ENCODE assay signal across 23 cellular contexts in the genomic region with DNA sequence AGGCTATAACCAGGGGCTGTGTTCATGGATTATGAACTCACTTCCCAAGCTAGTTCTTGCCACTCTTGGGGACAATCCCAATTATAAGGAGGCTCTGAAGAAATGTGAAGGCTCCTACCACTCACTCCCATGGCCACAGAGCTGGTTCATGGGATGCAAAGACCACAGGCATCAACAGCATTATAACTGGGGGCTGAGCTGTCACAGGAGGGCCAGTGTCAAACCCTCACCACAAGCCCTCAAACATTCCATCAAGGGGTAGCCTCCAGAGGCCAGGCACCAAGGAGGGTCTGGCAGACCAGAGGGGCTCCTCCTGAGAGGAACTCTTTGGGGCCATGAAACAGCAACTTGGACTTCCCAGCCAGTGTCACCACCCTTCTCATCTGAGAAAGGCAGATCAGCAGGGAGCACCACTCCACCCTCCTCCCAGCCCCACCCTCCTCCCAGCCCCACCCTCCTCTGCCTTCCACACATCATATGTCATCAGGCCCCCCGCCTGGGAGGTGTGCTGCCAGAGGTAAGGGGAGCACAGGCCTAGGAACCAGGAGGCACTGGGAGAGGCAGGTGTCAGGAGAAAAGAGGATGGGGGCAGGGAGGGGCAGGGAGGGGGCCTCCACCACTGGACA. TPM values are rescaled to one million over a fixed set of nuclear protein-coding genes. Genes with fewer than 3 reads are reported as not detected.
DNase-seq lines count a peak whose midpoint lies in the region; ATAC-seq and TF ChIP-seq lines count a peak whose summit lies in the region.
"Had no signal": no experiment of that assay in that cellular context is flagged by ENCODE, and none has a peak within 500 bp of the region (broad histone marks: within the 10 kb centered on the region; RNA-seq: fewer than 3 reads in every experiment).

No MANE protein-coding gene starts in this region.

- no peak overlapping the region for H3K4me3 ChIP-seq in body of pancreas
- H3K4me3 ChIP-seq in right lobe of liver, result no peak overlapping the region
- H3K4me3 ChIP-seq: heart left ventricle, left ventricle myocardium inferior, neural progenitor cell, smooth muscle cell, tibial artery had no signal

- peaks cover 12% of the 10 kb centered on the region for H3K4me1 Mint-ChIP-seq in activated CD4-positive, alpha-beta T cell treated with anti-CD3 and anti-CD28 coated beads, Interleukin-2, amount 10 ng/mL, durations not matched to agents 24 days and 14 days
- peaks cover 12% of the 10 kb centered on the region for H3K4me1 Mint-ChIP-seq in activated CD4-positive, alpha-beta T cell treated with anti-CD3 and anti-CD28 coated beads, Interleukin-2, amount 10 ng/mL, durations not matched to agents 7 days and 5 days
- H3K4me1 Mint-ChIP-seq in stimulated activated naive CD8-positive, alpha-beta T cell treated with anti-CD3 and anti-CD28 coated beads, Interleukin-15, amount 100 ng/mL, for 72 hours, result no peaks in the 10 kb centered on the region
- H3K4me1 Mint-ChIP-seq: B cell had no signal

- peaks cover 79% of the 10 kb centered on the region for H3K4me1 ChIP-seq in body of pancreas
- H3K4me1 ChIP-seq in right lobe of liver, result peaks cover 0 to 64% (median 18%) of the 10 kb centered on the region in 4 donors
- H3K4me1 ChIP-seq: tibial artery had no signal

- ATAC-seq in body of pancreas (no peak), right lobe of liver (no peak)
- ATAC-seq in stimulated activated naive CD8-positive, alpha-beta T cell treated with anti-CD3 and anti-CD28 coated beads, Interleukin-15, amount 100 ng/mL, for 72 hours, result peak; percentile 13
- ATAC-seq: Right ventricle myocardium inferior, WTC11 had no signal

- TF ChIP-seq CTCF in body of pancreas (IDR thresholded peaks at IDR 0.05) (no peak), right lobe of liver (IDR thresholded peaks at IDR 0.05) (no peak)

- TF ChIP-seq POLR2A in body of pancreas (IDR thresholded peaks at IDR 0.05) (no peak), right lobe of liver (IDR thresholded peaks at IDR 0.05) (no peak)

- no peak overlapping the region for H3K4me3 Mint-ChIP-seq in activated CD4-positive, alpha-beta T cell treated with anti-CD3 and anti-CD28 coated beads, Interleukin-2, amount 10 ng/mL, durations not matched to agents 24 days and 14 days
- no peak overlapping the region for H3K4me3 Mint-ChIP-seq in activated CD4-positive, alpha-beta T cell treated with anti-CD3 and anti-CD28 coated beads, Interleukin-2, amount 10 ng/mL, durations not matched to agents 7 days and 5 days
- no peak overlapping the region for H3K4me3 Mint-ChIP-seq in stimulated activated naive CD8-positive, alpha-beta T cell treated with anti-CD3 and anti-CD28 coated beads, Interleukin-15, amount 100 ng/mL, for 72 hours
- H3K4me3 Mint-ChIP-seq: B cell, neural progenitor cell, WTC11 had no signal

- H3K36me3 ChIP-seq in body of pancreas (replicated peaks in 1 of 2; ENCODE audit: insufficient read depth in 1 of 2, low read depth in 2 of 2) (no peaks in the 10 kb centered on the region), right lobe of liver (no peaks in the 10 kb centered on the region)
- H3K36me3 ChIP-seq: heart left ventricle, left ventricle myocardium inferior, neural progenitor cell, tibial artery had no signal

- intact Hi-C loops in activated CD4-positive, alpha-beta T cell treated with anti-CD3 and anti-CD28 coated beads, Interleukin-2, amount 10 ng/mL, durations not matched to agents 24 days and 14 days (cut with micrococcal nuclease), result no loop called here
- intact Hi-C loops in body of pancreas (cut with DNase I) (no loop called here), right lobe of liver (cut with DNase I) (no loop called here)

- no peaks in the 10 kb centered on the region for H3K9me3 Mint-ChIP-seq in activated CD4-positive, alpha-beta T cell treated with anti-CD3 and anti-CD28 coated beads, Interleukin-2, amount 10 ng/mL, durations not matched to agents 24 days and 14 days
- no peaks in the 10 kb centered on the region for H3K9me3 Mint-ChIP-seq in activated CD4-positive, alpha-beta T cell treated with anti-CD3 and anti-CD28 coated beads, Interleukin-2, amount 10 ng/mL, durations not matched to agents 7 days and 5 days
- no peaks in the 10 kb centered on the region for H3K9me3 Mint-ChIP-seq in stimulated activated naive CD8-positive, alpha-beta T cell treated with anti-CD3 and anti-CD28 coated beads, Interleukin-15, amount 100 ng/mL, for 72 hours
- H3K9me3 Mint-ChIP-seq: neural progenitor cell, WTC11 had no signal

- H3K9me3 ChIP-seq in body of pancreas (no peaks in the 10 kb centered on the region), right lobe of liver (no peaks in the 10 kb centered on the region)
- H3K9me3 ChIP-seq: heart left ventricle, left ventricle myocardium inferior, tibial artery had no signal

- H3K27me3 ChIP-seq in body of pancreas (no peaks in the 10 kb centered on the region), right lobe of liver (no peaks in the 10 kb centered on the region)
- H3K27me3 ChIP-seq: heart left ventricle, neural progenitor cell, tibial artery had no signal

- DNase-seq in activated CD4-positive, alpha-beta T cell treated with anti-CD3 and anti-CD28 coated beads, Interleukin-2, amount 10 ng/mL, durations not matched to agents 24 days and 14 days, result no peak
- DNase-seq in activated CD4-positive, alpha-beta T cell treated with anti-CD3 and anti-CD28 coated beads, Interleukin-2, amount 10 ng/mL, durations not matched to agents 7 days and 5 days, result no peak
- DNase-seq in body of pancreas (no peak), right lobe of liver (no peak), NCI-H2107 (lab: John Stamatoyannopoulos, UW) (no peak), CD1c-positive myeloid dendritic cell (ENCODE audit: extremely low spot score) (no peak)
- no peak for DNase-seq in stimulated activated naive CD8-positive, alpha-beta T cell treated with anti-CD3 and anti-CD28 coated beads, Interleukin-15, amount 100 ng/mL, for 72 hours
- no peak for DNase-seq in stimulated activated CD4-positive, alpha-beta T cell treated with anti-CD3 and anti-CD28 coated beads, Interleukin-4, amount 100 ng/mL, for 1 hour
- DNase-seq: activated naive CD4-positive, alpha-beta T cell treated with Interleukin-2 at 50 U/mL for 16 hours; COR-L47; heart left ventricle; left ventricle myocardium inferior; NCI-H526 treated with DMSO at 0.1 percent for 48 hours; stimulated activated CD4-positive, alpha-beta T cell treated with anti-CD3 and anti-CD28 coated beads, Interleukin-2, amount 100 ng/mL, for 48 hours; stimulated activated naive CD4-positive, alpha-beta T cell treated with Interleukin-2 at 50 U/mL for 16 hours; tibial artery had no signal

- WGBS in body of pancreas, 2 donors, result 65 to 83% methylated on average over 1 of the region's 1 CpG
- 83% methylated on average over 1 of the region's 1 CpG for WGBS in right lobe of liver (ENCODE audit: insufficient coverage, low coverage, low lambda C conversion rate, missing lambda C conversion rate)

- H3K27ac Mint-ChIP-seq in activated CD4-positive, alpha-beta T cell treated with anti-CD3 and anti-CD28 coated beads, Interleukin-2, amount 10 ng/mL, durations not matched to agents 24 days and 14 days, result peak overlapping the region; percentile 32
- no peak overlapping the region for H3K27ac Mint-ChIP-seq in activated CD4-positive, alpha-beta T cell treated with anti-CD3 and anti-CD28 coated beads, Interleukin-2, amount 10 ng/mL, durations not matched to agents 7 days and 5 days
- H3K27ac Mint-ChIP-seq in stimulated activated naive CD8-positive, alpha-beta T cell treated with anti-CD3 and anti-CD28 coated beads, Interleukin-15, amount 100 ng/mL, for 72 hours, result no peak overlapping the region
- H3K27ac Mint-ChIP-seq: B cell, neural progenitor cell, WTC11 had no signal

- CTCF ChIA-PET in activated CD4-positive, alpha-beta T cell treated with anti-CD3 and anti-CD28 coated beads, Interleukin-2, amount 10 ng/mL, durations not matched to agents 7 days and 5 days (lab: Charles Lee), result interaction anchor here (1.6 to 3.1 kb wide), 3 partner anchors 9 to 15 kb away, joined by 5 to 26 read pairs (median 12); no protein-coding TSS in a partner anchor

- H3K27ac ChIP-seq in body of pancreas (peak overlapping the region; percentile 81 to 90 (median 86)), right lobe of liver (peak overlapping the region; percentile 68 to 82 (median 69))
- H3K27ac ChIP-seq: heart left ventricle, left ventricle myocardium inferior, neural progenitor cell, tibial artery had no signal

- no peaks in the 10 kb centered on the region for H3K27me3 Mint-ChIP-seq in activated CD4-positive, alpha-beta T cell treated with anti-CD3 and anti-CD28 coated beads, Interleukin-2, amount 10 ng/mL, durations not matched to agents 24 days and 14 days
- peaks cover 3% of the 10 kb centered on the region for H3K27me3 Mint-ChIP-seq in activated CD4-positive, alpha-beta T cell treated with anti-CD3 and anti-CD28 coated beads, Interleukin-2, amount 10 ng/mL, durations not matched to agents 7 days and 5 days
- H3K27me3 Mint-ChIP-seq in stimulated activated naive CD8-positive, alpha-beta T cell treated with anti-CD3 and anti-CD28 coated beads, Interleukin-15, amount 100 ng/mL, for 72 hours, result no peaks in the 10 kb centered on the region
- H3K27me3 Mint-ChIP-seq: B cell had no signal

- H3K36me3 Mint-ChIP-seq in activated CD4-positive, alpha-beta T cell treated with anti-CD3 and anti-CD28 coated beads, Interleukin-2, amount 10 ng/mL, durations not matched to agents 24 days and 14 days (ENCODE audit: low read depth), result no peaks in the 10 kb centered on the region
- H3K36me3 Mint-ChIP-seq in activated CD4-positive, alpha-beta T cell treated with anti-CD3 and anti-CD28 coated beads, Interleukin-2, amount 10 ng/mL, durations not matched to agents 7 days and 5 days (ENCODE audit: low read depth), result no peaks in the 10 kb centered on the region
- H3K36me3 Mint-ChIP-seq: neural progenitor cell, WTC11 had no signal

- POLR2A ChIA-PET in activated CD4-positive, alpha-beta T cell treated with anti-CD3 and anti-CD28 coated beads, Interleukin-2, amount 10 ng/mL, durations not matched to agents 7 days and 5 days (lab: Charles Lee), result no interaction called here

RNA-seq across cellular contexts. Expression of a gene that starts 1.2 kb away (rescaled TPM):
- total RNA-seq in activated CD4-positive, alpha-beta T cell treated with anti-CD3 and anti-CD28 coated beads, Interleukin-2, amount 10 ng/mL, durations not matched to agents 24 days and 14 days, result not detected in 2 replicates
- total RNA-seq in activated CD4-positive, alpha-beta T cell treated with anti-CD3 and anti-CD28 coated beads, Interleukin-2, amount 10 ng/mL, durations not matched to agents 7 days and 5 days, result not detected
- total RNA-seq in body of pancreas (not detected), right lobe of liver (under 1 TPM; 0.22 to 0.86 (median 0.52) TPM)
- total RNA-seq: A172, B cell, endothelial cell of umbilical vein, heart left ventricle, left ventricle myocardium inferior, Right ventricle myocardium inferior, smooth muscle cell, WTC11 had no signal

RNA-seq across cellular contexts. Expression of a gene that starts 2.0 kb away (rescaled TPM):
- 0.88 and 1.2 TPM in 2 replicates for total RNA-seq in activated CD4-positive, alpha-beta T cell treated with anti-CD3 and anti-CD28 coated beads, Interleukin-2, amount 10 ng/mL, durations not matched to agents 24 days and 14 days
- total RNA-seq in activated CD4-positive, alpha-beta T cell treated with anti-CD3 and anti-CD28 coated beads, Interleukin-2, amount 10 ng/mL, durations not matched to agents 7 days and 5 days, result 1 to 10 TPM; 1.1 to 1.6 TPM
- total RNA-seq in body of pancreas (10 to 100 TPM; 17.4 to 30.3 TPM), right lobe of liver (10 to 100 TPM in 4 of 6 experiments, 1 to 10 TPM in 2; 5.0 to 35.7 (median 13.5) TPM)
- total RNA-seq: A172 had no signal

RNA-seq across cellular contexts. Expression of a gene that starts 12.0 kb away (rescaled TPM):
- not detected in 2 replicates for total RNA-seq in activated CD4-positive, alpha-beta T cell treated with anti-CD3 and anti-CD28 coated beads, Interleukin-2, amount 10 ng/mL, durations not matched to agents 24 days and 14 days
- total RNA-seq in activated CD4-positive, alpha-beta T cell treated with anti-CD3 and anti-CD28 coated beads, Interleukin-2, amount 10 ng/mL, durations not matched to agents 7 days and 5 days, result not detected
- 1 to 10 TPM; 2.3 to 4.0 TPM for total RNA-seq in body of pancreas
- not detected for total RNA-seq in right lobe of liver
- total RNA-seq: A172, B cell, endothelial cell of umbilical vein, smooth muscle cell, WTC11 had no signal

RNA-seq across cellular contexts. Expression of a gene that starts 31.1 kb away (rescaled TPM):
- total RNA-seq in activated CD4-positive, alpha-beta T cell treated with anti-CD3 and anti-CD28 coated beads, Interleukin-2, amount 10 ng/mL, durations not matched to agents 24 days and 14 days, result 30.7 and 31.7 TPM in 2 replicates
- 10 to 100 TPM; 28.4 to 32.2 TPM for total RNA-seq in activated CD4-positive, alpha-beta T cell treated with anti-CD3 and anti-CD28 coated beads, Interleukin-2, amount 10 ng/mL, durations not matched to agents 7 days and 5 days
- total RNA-seq in body of pancreas, result 10 to 100 TPM; 15.0 to 27.4 TPM
- total RNA-seq in right lobe of liver, result 10 to 100 TPM; 14.8 to 26.2 (median 21.7) TPM

RNA-seq across cellular contexts. Expression of a gene that starts 31.8 kb away (rescaled TPM):
- 31.2 TPM in 2 replicates for total RNA-seq in activated CD4-positive, alpha-beta T cell treated with anti-CD3 and anti-CD28 coated beads, Interleukin-2, amount 10 ng/mL, durations not matched to agents 24 days and 14 days
- 10 to 100 TPM; 33.8 to 36.9 TPM for total RNA-seq in activated CD4-positive, alpha-beta T cell treated with anti-CD3 and anti-CD28 coated beads, Interleukin-2, amount 10 ng/mL, durations not matched to agents 7 days and 5 days
- total RNA-seq in body of pancreas (10 to 100 TPM in 1 of 2 donors, 1 to 10 TPM in 1; 8.6 to 10.4 TPM), right lobe of liver (10 to 100 TPM in 1 of 6 experiments, 1 to 10 TPM in 5; 6.4 to 11.7 (median 7.7) TPM)
